Comparison of ENCODE assay signal across 23 cellular contexts in genomic region chr17:41682611-41683010, GRCh38. TPM values are rescaled to one million over a fixed set of nuclear protein-coding genes. Genes with fewer than 3 reads are reported as not detected.
"Had no signal": no experiment of that assay in that cellular context is flagged by ENCODE, and none has a peak within 500 bp of the region (broad histone marks: within the 10 kb centered on the region; RNA-seq: fewer than 3 reads in every experiment).

No MANE protein-coding gene starts in this region.

- H3K36me3 Mint-ChIP-seq: activated naive CD4-positive, alpha-beta T cell treated with anti-CD3 and anti-CD28 coated beads, Interleukin-2, amount 50 U/mL, for 72 hours; immature natural killer cell; T-cell had no signal

- H3K4me3 Mint-ChIP-seq: activated T-cell treated with anti-CD3 and anti-CD28 coated beads, Interleukin-2, amount 50 U/mL, for 72 hours; immature natural killer cell; neural crest cell; T-cell had no signal

- H3K27me3 Mint-ChIP-seq: T-cell had no signal

- DNase-seq: activated CD4-positive, alpha-beta T cell treated with anti-CD3 and anti-CD28 coated beads, Interleukin-2, amount 50 U/mL, for 4 hours; activated CD8-positive, alpha-beta memory T cell treated with anti-CD3 and anti-CD28 coated beads for 24 hours; activated effector memory CD4-positive, alpha-beta T cell treated with Interleukin-2 at 50 U/mL for 16 hours; activated T-cell treated with anti-CD3 and anti-CD28 coated beads, Interleukin-2, amount 50 U/mL, for 72 hours; adrenal gland; central memory CD4-positive, alpha-beta T cell; effector memory CD4-positive, alpha-beta T cell; foreskin melanocyte; immature natural killer cell; lower lobe of right lung; mesendoderm; mucosa of descending colon; right lobe of liver; small intestine; stimulated activated CD4-positive, alpha-beta T cell treated with anti-CD3 and anti-CD28 coated beads, Interleukin-2, amount 100 ng/mL, for 24 hours; stimulated activated naive CD4-positive, alpha-beta T cell; T-cell; upper lobe of left lung had no signal

- H3K9me3 Mint-ChIP-seq: activated naive CD4-positive, alpha-beta T cell treated with anti-CD3 and anti-CD28 coated beads, Interleukin-2, amount 50 U/mL, for 72 hours; immature natural killer cell; T-cell had no signal

- ATAC-seq: activated naive CD4-positive, alpha-beta T cell treated with anti-CD3 and anti-CD28 coated beads, Interleukin-2, amount 50 U/mL, for 72 hours; activated T-cell treated with anti-CD3 and anti-CD28 coated beads, Interleukin-2, amount 50 U/mL, for 72 hours; esophagus mucosa; left lobe of liver; lower lobe of right lung; mucosa of descending colon; right lobe of liver; T-cell had no signal

- H3K27ac Mint-ChIP-seq: activated T-cell treated with anti-CD3 and anti-CD28 coated beads, Interleukin-2, amount 50 U/mL, for 72 hours; immature natural killer cell had no signal

RNA-seq across cellular contexts. Expression of gene GAST, which starts 29.5 kb away (rescaled TPM):
- polyA plus RNA-seq: adrenal gland, endothelial cell of umbilical vein, immature natural killer cell had no signal

RNA-seq across cellular contexts. Expression of gene HAP1, which starts 51.8 kb away (rescaled TPM):
- polyA plus RNA-seq: immature natural killer cell had no signal

RNA-seq across cellular contexts. Expression of gene KRT17, which starts 58.2 kb away (rescaled TPM):
- polyA plus RNA-seq: immature natural killer cell had no signal
